ENCODE assay signal across 10 cellular contexts in genomic region chr1:51642739-51643142, GRCh38.
DNase-seq lines count a peak whose midpoint lies in the region; ATAC-seq and FAIRE-seq lines count a peak whose summit lies in the region.
"Had no signal": no experiment of that assay in that cellular context is flagged by ENCODE, and none has a peak within 500 bp of the region (broad histone marks: within the 10 kb centered on the region; RNA-seq: fewer than 3 reads in every experiment).

No MANE protein-coding gene starts in this region.

- no peak for FAIRE-seq in urothelium cell line (lab: Jason Lieb, UNC)
- FAIRE-seq: GM19239 had no signal

- no peak for ATAC-seq in HG03025 (IDR thresholded peaks at IDR 0.05; ENCODE audit: low FRiP score, unreplicated experiment)
- no peak for ATAC-seq in GM21515 (IDR thresholded peaks at IDR 0.05; ENCODE audit: unreplicated experiment)

- peak; percentile 98 for DNase-seq in GM04503 (ENCODE audit: low read depth)
- DNase-seq in brain pericyte (ENCODE audit: low read depth, low spot score) = peak; percentile 70
- peak; percentile 62 for DNase-seq in left kidney (ENCODE audit: low read depth, low spot score)
- DNase-seq in smooth muscle cell of the brain vasculature (ENCODE audit: low read depth, low spot score) = peak; percentile 78
- no peak for DNase-seq in urothelium cell line (ENCODE audit: low spot score)
- no peak for DNase-seq in iPS-NIHi11 (ENCODE audit: low spot score)
- DNase-seq: activated CD8-positive, alpha-beta memory T cell treated with anti-CD3 and anti-CD28 coated beads, Interleukin-2, amount 50 U/mL, for 48 hours had no signal

Comparison
In these comparisons a context has a peak if more than half of its experiments do, and no peak if none do; other contexts are left out.
1. DNase-seq: peak in GM04503 (single experiment), brain pericyte (single experiment), left kidney (single experiment) and smooth muscle cell of the brain vasculature (single experiment); none in urothelium cell line (single experiment) and iPS-NIHi11 (single experiment).